ENCODE assay signal across 28 cellular contexts in genomic region chr1:177190308-177190970, GRCh38. TPM values are rescaled to one million over a fixed set of nuclear protein-coding genes. Genes with fewer than 3 reads are reported as not detected.
"Had no signal": no experiment of that assay in that cellular context is flagged by ENCODE, and none has a peak within 500 bp of the region (broad histone marks: within the 10 kb centered on the region; RNA-seq: fewer than 3 reads in every experiment).

No MANE protein-coding gene starts in this region.

- H3K27ac ChIP-seq: brain microvascular endothelial cell, PC-9, SK-N-MC had no signal

- H3K36me3 Mint-ChIP-seq: activated CD8-positive, alpha-beta memory T cell treated with anti-CD3 and anti-CD28 coated beads, Interleukin-2, amount 10 ng/mL, durations not matched to agents 7 days and 5 days; activated naive CD4-positive, alpha-beta T cell treated with anti-CD3 and anti-CD28 coated beads, Interleukin-2, amount 10 ng/mL, durations not matched to agents 7 days and 5 days; activated naive CD8-positive, alpha-beta T cell treated with anti-CD3 and anti-CD28 coated beads for 36 hours; T-cell had no signal

- H3K4me3 Mint-ChIP-seq: activated B cell treated with CpG ODN at 0.5 μM for 24 hours; activated CD4-positive, alpha-beta T cell treated with anti-CD3 and anti-CD28 coated beads, Interleukin-2, amount 10 ng/mL, durations not matched to agents 24 days and 14 days; activated CD8-positive, alpha-beta memory T cell treated with anti-CD3 and anti-CD28 coated beads, Interleukin-2, amount 10 ng/mL, durations not matched to agents 7 days and 5 days; activated naive CD4-positive, alpha-beta T cell treated with anti-CD3 and anti-CD28 coated beads, Interleukin-2, amount 10 ng/mL, durations not matched to agents 7 days and 5 days; activated naive CD8-positive, alpha-beta T cell treated with anti-CD3 and anti-CD28 coated beads for 36 hours; activated T-helper 17 cell treated with anti-CD3 and anti-CD28 coated beads, Interleukin-2, amount 50 U/mL, for 72 hours; T-cell had no signal

- DNase-seq: activated B cell treated with CpG ODN at 0.5 μM for 24 hours; activated CD4-positive, alpha-beta T cell treated with anti-CD3 and anti-CD28 coated beads for 1 hour; activated CD4-positive, alpha-beta T cell treated with anti-CD3 and anti-CD28 coated beads, Interleukin-2, amount 10 ng/mL, durations not matched to agents 24 days and 14 days; activated CD4-positive, alpha-beta T cell treated with anti-CD3 and anti-CD28 coated beads, Interleukin-2, amount 50 U/mL, for 48 hours; activated CD8-positive, alpha-beta memory T cell treated with anti-CD3 and anti-CD28 coated beads, Interleukin-2, amount 10 ng/mL, durations not matched to agents 7 days and 5 days; activated gamma-delta T cell; activated naive CD4-positive, alpha-beta T cell treated with anti-CD3 and anti-CD28 coated beads, Interleukin-2, amount 10 ng/mL, durations not matched to agents 7 days and 5 days; activated naive CD8-positive, alpha-beta T cell treated with anti-CD3 and anti-CD28 coated beads for 36 hours; activated T-cell treated with anti-CD3 and anti-CD28 coated beads, Interleukin-2, amount 50 U/mL, for 48 hours; brain microvascular endothelial cell; cerebellar nuclear complex; MM.1S; NCI-H1105 treated with DMSO at 0.1 percent for 48 hours; NCI-H1436 treated with DMSO at 0.1 percent for 48 hours; NCI-H187 treated with DMSO at 0.1 percent for 48 hours; NCI-H2081 treated with DMSO at 0.1 percent for 48 hours; NCI-H446; NCI-H524; PC-9; RPMI8226; T-cell; T-helper 2 cell; T1000 had no signal

- FAIRE-seq: colon, TTC549 had no signal

- ATAC-seq: activated CD8-positive, alpha-beta memory T cell treated with anti-CD3 and anti-CD28 coated beads, Interleukin-2, amount 10 ng/mL, durations not matched to agents 7 days and 5 days; activated T-helper 17 cell treated with anti-CD3 and anti-CD28 coated beads, Interleukin-2, amount 50 U/mL, for 72 hours; Right ventricle myocardium inferior; T-cell had no signal

- H3K9me3 Mint-ChIP-seq: activated B cell treated with CpG ODN at 0.5 μM for 24 hours; activated CD4-positive, alpha-beta T cell treated with anti-CD3 and anti-CD28 coated beads, Interleukin-2, amount 10 ng/mL, durations not matched to agents 24 days and 14 days; activated naive CD4-positive, alpha-beta T cell treated with anti-CD3 and anti-CD28 coated beads, Interleukin-2, amount 10 ng/mL, durations not matched to agents 7 days and 5 days; activated naive CD8-positive, alpha-beta T cell treated with anti-CD3 and anti-CD28 coated beads for 36 hours had no signal

- H3K27me3 ChIP-seq: brain microvascular endothelial cell had no signal

- H3K27ac Mint-ChIP-seq: activated B cell treated with CpG ODN at 0.5 μM for 24 hours; activated CD4-positive, alpha-beta T cell treated with anti-CD3 and anti-CD28 coated beads, Interleukin-2, amount 10 ng/mL, durations not matched to agents 24 days and 14 days; activated CD8-positive, alpha-beta memory T cell treated with anti-CD3 and anti-CD28 coated beads, Interleukin-2, amount 10 ng/mL, durations not matched to agents 7 days and 5 days; activated naive CD4-positive, alpha-beta T cell treated with anti-CD3 and anti-CD28 coated beads, Interleukin-2, amount 10 ng/mL, durations not matched to agents 7 days and 5 days; activated naive CD8-positive, alpha-beta T cell treated with anti-CD3 and anti-CD28 coated beads for 36 hours; activated T-helper 17 cell treated with anti-CD3 and anti-CD28 coated beads, Interleukin-2, amount 50 U/mL, for 72 hours; T-cell had no signal

- H3K36me3 ChIP-seq: brain microvascular endothelial cell had no signal

- H3K27me3 Mint-ChIP-seq: activated CD4-positive, alpha-beta T cell treated with anti-CD3 and anti-CD28 coated beads, Interleukin-2, amount 10 ng/mL, durations not matched to agents 24 days and 14 days; activated CD8-positive, alpha-beta memory T cell treated with anti-CD3 and anti-CD28 coated beads, Interleukin-2, amount 10 ng/mL, durations not matched to agents 7 days and 5 days; activated naive CD4-positive, alpha-beta T cell treated with anti-CD3 and anti-CD28 coated beads, Interleukin-2, amount 10 ng/mL, durations not matched to agents 7 days and 5 days; activated T-helper 17 cell treated with anti-CD3 and anti-CD28 coated beads, Interleukin-2, amount 50 U/mL, for 72 hours had no signal

- H3K4me1 Mint-ChIP-seq: activated B cell treated with CpG ODN at 0.5 μM for 24 hours; activated CD4-positive, alpha-beta T cell treated with anti-CD3 and anti-CD28 coated beads, Interleukin-2, amount 10 ng/mL, durations not matched to agents 24 days and 14 days; activated CD8-positive, alpha-beta memory T cell treated with anti-CD3 and anti-CD28 coated beads, Interleukin-2, amount 10 ng/mL, durations not matched to agents 7 days and 5 days; activated naive CD4-positive, alpha-beta T cell treated with anti-CD3 and anti-CD28 coated beads, Interleukin-2, amount 10 ng/mL, durations not matched to agents 7 days and 5 days; activated naive CD8-positive, alpha-beta T cell treated with anti-CD3 and anti-CD28 coated beads for 36 hours; activated T-helper 17 cell treated with anti-CD3 and anti-CD28 coated beads, Interleukin-2, amount 50 U/mL, for 72 hours; T-cell had no signal

- H3K4me3 ChIP-seq: PC-9, SK-N-MC had no signal

RNA-seq across cellular contexts. Expression of gene BRINP2, which starts 19.7 kb away (rescaled TPM):
- total RNA-seq: activated B cell treated with CpG ODN at 0.5 μM for 24 hours; activated CD4-positive, alpha-beta T cell treated with anti-CD3 and anti-CD28 coated beads, Interleukin-2, amount 10 ng/mL, durations not matched to agents 24 days and 14 days; activated CD8-positive, alpha-beta memory T cell treated with anti-CD3 and anti-CD28 coated beads, Interleukin-2, amount 10 ng/mL, durations not matched to agents 7 days and 5 days; activated naive CD8-positive, alpha-beta T cell treated with anti-CD3 and anti-CD28 coated beads for 36 hours; activated T-helper 17 cell treated with anti-CD3 and anti-CD28 coated beads, Interleukin-2, amount 50 U/mL, for 72 hours; PC-9 had no signal

RNA-seq across cellular contexts. Expression of gene ASTN1, which starts 25.9 kb away (rescaled TPM):
- total RNA-seq: activated B cell treated with CpG ODN at 0.5 μM for 24 hours; activated CD4-positive, alpha-beta T cell treated with anti-CD3 and anti-CD28 coated beads, Interleukin-2, amount 10 ng/mL, durations not matched to agents 24 days and 14 days; activated CD8-positive, alpha-beta memory T cell treated with anti-CD3 and anti-CD28 coated beads, Interleukin-2, amount 10 ng/mL, durations not matched to agents 7 days and 5 days; activated naive CD8-positive, alpha-beta T cell treated with anti-CD3 and anti-CD28 coated beads for 36 hours; activated T-helper 17 cell treated with anti-CD3 and anti-CD28 coated beads, Interleukin-2, amount 50 U/mL, for 72 hours; PC-9 had no signal
